In the genomic region with DNA sequence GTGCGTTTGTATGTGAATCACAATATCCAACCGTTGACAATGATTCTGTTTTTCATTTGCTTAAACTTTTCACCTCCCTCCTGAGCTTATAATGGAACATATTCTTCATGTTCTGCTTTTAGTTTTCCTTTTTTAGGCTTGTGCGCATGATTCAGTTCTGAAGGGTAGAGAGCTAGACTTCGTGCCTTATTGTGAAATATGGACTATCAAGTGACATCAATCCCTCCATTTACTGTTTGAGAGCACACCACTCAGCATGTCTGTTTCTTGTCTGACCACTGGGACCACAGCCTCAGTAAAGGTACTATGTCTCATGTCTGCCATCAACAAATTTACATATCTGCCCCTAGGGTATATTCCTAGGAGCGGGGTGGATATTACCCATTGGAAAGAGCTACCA, we compare ENCODE assay signal across 14 cellular contexts. TPM values are rescaled to one million over a fixed set of nuclear protein-coding genes. Genes with fewer than 3 reads are reported as not detected.
DNase-seq lines count a peak whose midpoint lies in the region; ATAC-seq and TF ChIP-seq lines count a peak whose summit lies in the region.
"Had no signal": no experiment of that assay in that cellular context is flagged by ENCODE, and none has a peak within 500 bp of the region (broad histone marks: within the 10 kb centered on the region; RNA-seq: fewer than 3 reads in every experiment).

No MANE protein-coding gene starts in this region.

- H3K27ac ChIP-seq in tibial nerve (peak overlapping the region; percentile 59 to 90 (median 74)), transverse colon (peak overlapping the region in 2 of 4 donors; percentile 28 to 45)

- H3K36me3 ChIP-seq in mucosa of descending colon (ENCODE audit: low read depth) (no peaks in the 10 kb centered on the region), tibial nerve (no peaks in the 10 kb centered on the region), transverse colon (no peaks in the 10 kb centered on the region)

- no peak overlapping the region for H3K4me3 ChIP-seq in fibroblast of mammary gland (ENCODE audit: control insufficient read depth, low read depth, low read length)
- no peak overlapping the region for H3K4me3 ChIP-seq in mucosa of descending colon
- H3K4me3 ChIP-seq in tibial nerve = no peak overlapping the region
- no peak overlapping the region for H3K4me3 ChIP-seq in transverse colon

- intact Hi-C loops in mucosa of descending colon (cut with DNase I, micrococcal nuclease) (no loop called here), transverse colon (cut with DNase I; ENCODE audit: low total_unique reads) (no loop called here)

- TF ChIP-seq POLR2A in tibial nerve (IDR thresholded peaks at IDR 0.05) (peak in 1 of 2 donors; percentile 15), transverse colon (IDR thresholded peaks at IDR 0.05) (no peak)

- no peak for TF ChIP-seq CTCF in fibroblast of mammary gland (conservative IDR thresholded peaks at IDR 0.05; ENCODE audit: control insufficient read depth, insufficient read depth, low read depth, low read length)
- no peak for TF ChIP-seq CTCF in mucosa of descending colon (IDR thresholded peaks at IDR 0.05)
- TF ChIP-seq CTCF in tibial nerve (IDR thresholded peaks at IDR 0.05) = peak in 1 of 5 experiments; percentile 28
- TF ChIP-seq CTCF in transverse colon (IDR thresholded peaks at IDR 0.05) = no peak

- H3K27me3 ChIP-seq in tibial nerve (no peaks in the 10 kb centered on the region), transverse colon (no peaks in the 10 kb centered on the region)

- H3K9me3 ChIP-seq in mucosa of descending colon (no peaks in the 10 kb centered on the region), tibial nerve (no peaks in the 10 kb centered on the region), transverse colon (no peaks in the 10 kb centered on the region)

- in situ Hi-C loops in transverse colon (cut with MboI; ENCODE audit: low pct_ligation_motif_present in 1 of 4, low pct_unique_long_range_greater_than_20kb in 1 of 4, low sequenced_read_pairs in 3 of 4) = no loop called here

- 43 to 45% methylated on average over 5 of the region's 5 CpGs for WGBS in tibial nerve, 2 donors
- 74 to 77% methylated on average over 4 to 5 of the region's 5 CpGs for WGBS in transverse colon (ENCODE audit: low coverage in 1 of 2), 2 donors

- peak; percentile 69 to 91 for TF ChIP-seq EP300 in tibial nerve (IDR thresholded peaks at IDR 0.05)
- no peak for TF ChIP-seq EP300 in transverse colon (IDR thresholded peaks at IDR 0.05; ENCODE audit: low read depth)

- DNase-seq in MV-4-11 (lab: John Stamatoyannopoulos, UW) (peak; percentile 95), fibroblast of mammary gland (ENCODE audit: low read depth) (peak; percentile 78), mucosa of descending colon (no peak), tibial nerve (ENCODE audit: low spot score in 2 of 2) (peak in 1 of 2 donors; percentile 26), retina (no peak), transverse colon (no peak), NCI-H345 treated with DMSO at 0.1 percent for 48 hours (lab: John Stamatoyannopoulos, UW; ENCODE audit: unreplicated experiment) (no peak)
- DNase-seq: COR-L47; effector memory CD4-positive, alpha-beta T cell; mesendoderm; NCI-H146; stimulated activated naive CD8-positive, alpha-beta T cell treated with anti-CD3 and anti-CD28 coated beads, Interleukin-15, amount 100 ng/mL, for 72 hours had no signal

- H3K4me1 ChIP-seq in mucosa of descending colon (ENCODE audit: low read depth) = no peaks in the 10 kb centered on the region
- peaks cover 0 to 42% (median 21%) of the 10 kb centered on the region in 4 donors for H3K4me1 ChIP-seq in tibial nerve
- H3K4me1 ChIP-seq in transverse colon = peaks cover 0 to 11% (median 0%) of the 10 kb centered on the region in 4 donors

- ATAC-seq in mucosa of descending colon = peak; percentile 33
- ATAC-seq in GM21576 (IDR thresholded peaks at IDR 0.05; ENCODE audit: unreplicated experiment) = no peak
- ATAC-seq: stimulated activated naive CD8-positive, alpha-beta T cell treated with anti-CD3 and anti-CD28 coated beads, Interleukin-15, amount 100 ng/mL, for 72 hours had no signal

RNA-seq across cellular contexts. Expression of a gene that starts 30.5 kb away (rescaled TPM):
- total RNA-seq in mucosa of descending colon = 10 to 100 TPM; 27.5 to 44.9 (median 30.3) TPM
- 100 to 1,000 TPM; 156 to 238 (median 199) TPM for total RNA-seq in tibial nerve
- total RNA-seq in transverse colon = 10 to 100 TPM; 27.1 to 34.4 (median 28.7) TPM
- total RNA-seq: SK-MEL-5 had no signal

Comparison
In these comparisons a context has a peak if more than half of its experiments do, and no peak if none do; other contexts are left out.
1. DNase-seq: peak in MV-4-11 (single experiment) and fibroblast of mammary gland (single experiment); none in mucosa of descending colon (0 of 3), retina (single experiment), transverse colon (single experiment) and NCI-H345 treated with DMSO at 0.1 percent for 48 hours (single experiment).